Comparison of ENCODE assay signal across 16 cellular contexts in genomic region chr3:45861043-45861846, GRCh38. TPM values are rescaled to one million over a fixed set of nuclear protein-coding genes. Genes with fewer than 3 reads are reported as not detected.
DNase-seq lines count a peak whose midpoint lies in the region; ATAC-seq, FAIRE-seq and TF ChIP-seq lines count a peak whose summit lies in the region.
"Had no signal": no experiment of that assay in that cellular context is flagged by ENCODE, and none has a peak within 500 bp of the region (broad histone marks: within the 10 kb centered on the region; RNA-seq: fewer than 3 reads in every experiment).

No MANE protein-coding gene starts in this region.

- TF ChIP-seq POLR2A in GM12892 (IDR thresholded peaks at IDR 0.05; ENCODE audit: low read depth, low read length) = no peak
- TF ChIP-seq POLR2A in K562 (conservative IDR thresholded peaks at IDR 0.05) = no peak

- POLR2A ChIA-PET in K562 (lab: Yijun Ruan, JAX) = interaction anchor here (0.6 to 1.4 kb wide), 3 partner anchors 7 to 37 kb away, joined by 3 to 6 read pairs (median 4); partner anchors contain the start of gene LZTFL1

- CTCF ChIA-PET in K562 (lab: Yijun Ruan, JAX; ENCODE audit: low intra/inter-chr PET ratio) = no interaction called here

- no peak for DNase-seq in GM12892 (ENCODE audit: insufficient read length)
- DNase-seq in K562 (ENCODE audit: extremely low read depth in 1 of 4, low spot score in 3 of 4) = no peak
- no peak for DNase-seq in NCI-H524 treated with DMSO at 0.1 percent for 48 hours (lab: John Stamatoyannopoulos, UW)
- no peak for DNase-seq in H7
- no peak for DNase-seq in NK-92 treated with Interleukin-12 subunit alpha and Interleukin-12 subunit beta, amount 100 ng/mL, for 24 hours (lab: John Stamatoyannopoulos, UW)
- DNase-seq in SKM-1 (lab: John Stamatoyannopoulos, UW; ENCODE audit: unreplicated experiment) = no peak
- DNase-seq: body of pancreas; CD4-positive, alpha-beta T cell; endodermal cell; glutamatergic neuron; NCI-H2171; stimulated activated naive CD4-positive, alpha-beta T cell treated with Interleukin-2 at 50 U/mL for 16 hours had no signal

- H3K27ac ChIP-seq in K562 (ENCODE audit: extremely low read depth, low read depth, low read length) = no peak overlapping the region
- H3K27ac ChIP-seq: body of pancreas had no signal

- FAIRE-seq in GM12892 (lab: Jason Lieb, UNC) = peak; percentile 81
- FAIRE-seq in K562 (lab: Jason Lieb, UNC) = no peak
- FAIRE-seq: RCC 7860 had no signal

- peaks cover 4% of the 10 kb centered on the region for H3K9me3 ChIP-seq in K562 (replicated peaks; ENCODE audit: control insufficient read depth, insufficient read depth, low read depth, low read length)
- H3K9me3 ChIP-seq: body of pancreas had no signal

- 28% methylated on average over 8 of the region's 8 CpGs for WGBS in K562 (ENCODE audit: insufficient coverage, low coverage, missing lambda C conversion rate)

- no peak overlapping the region; the same call in 1 of the 2 replicates for H3K4me2 ChIP-seq in K562 (ENCODE audit: insufficient read depth, low read length)

- no peak overlapping the region for H3K9ac ChIP-seq in K562 (ENCODE audit: insufficient read depth in 1 of 2, low read depth in 2 of 2, low read length in 2 of 2)

- no peaks in the 10 kb centered on the region for H3K9me1 ChIP-seq in K562 (ENCODE audit: control insufficient read depth, insufficient read depth, low read length)

- H2AFZ ChIP-seq in K562 (ENCODE audit: low read depth, low read length) = peak overlapping the region; percentile 47; the same call in 1 of the 2 replicates

- no peaks in the 10 kb centered on the region for H4K20me1 ChIP-seq in K562 (replicated peaks; ENCODE audit: control insufficient read depth, insufficient read depth, low read length)

- TF ChIP-seq EP300 in K562 (IDR thresholded peaks at IDR 0.05; ENCODE audit: low read length) = no peak

- H3K27me3 ChIP-seq in K562 (ENCODE audit: control insufficient read depth in 2 of 2, insufficient read depth in 2 of 2, low read length in 2 of 2) (peaks cover 0 to 2% of the 10 kb centered on the region in 2 experiments; a peak in 1 of 5 replicates), H7 (ENCODE audit: control insufficient read depth, insufficient read depth, low read length) (no peaks in the 10 kb centered on the region)
- H3K27me3 ChIP-seq: body of pancreas had no signal

- TF ChIP-seq RAD21 in K562 (CRISPR knock-in tag; conservative IDR thresholded peaks at IDR 0.05 in 1 of 2, IDR thresholded peaks at IDR 0.05 in 1 of 2) = no peak

- peaks cover 0 to 29% of the 10 kb centered on the region in 2 experiments; a peak in 2 of 5 replicates for H3K4me1 ChIP-seq in K562 (replicated peaks in 1 of 2; ENCODE audit: control insufficient read depth in 2 of 2, insufficient read depth in 2 of 2, low read length in 2 of 2)
- H3K4me1 ChIP-seq: body of pancreas had no signal

- H3K4me3 ChIP-seq in K562 (no peak overlapping the region), H7 (ENCODE audit: insufficient read depth, low read depth, low read length) (no peak overlapping the region)
- H3K4me3 ChIP-seq: body of pancreas had no signal

- BruUV-seq in K562 (replicated peaks; lab: Mats Ljungman, UMichigan) = no TSS peak

- TF ChIP-seq CTCF in K562 (IDR thresholded peaks at IDR 0.05 in 2 of 3, conservative IDR thresholded peaks at IDR 0.05 in 1 of 3; ENCODE audit: insufficient read depth in 2 of 3, low read depth in 1 of 3, low read length in 3 of 3) = no peak

- H3K79me2 ChIP-seq in K562 (ENCODE audit: control insufficient read depth, insufficient read depth, low read length) = no peaks in the 10 kb centered on the region

- intact Hi-C loops in K562 (cut with micrococcal nuclease) = no loop called here

- peak; percentile 54 for ATAC-seq in GM19324 (IDR thresholded peaks at IDR 0.05; ENCODE audit: low FRiP score, unreplicated experiment)
- ATAC-seq in HG03196 (IDR thresholded peaks at IDR 0.05; ENCODE audit: unreplicated experiment) = peak; percentile 47
- no peak for ATAC-seq in K562
- ATAC-seq: body of pancreas had no signal

- in situ Hi-C loops in K562 (cut with MboI) = no loop called here

- H3K36me3 ChIP-seq in K562 (ENCODE audit: control insufficient read depth, insufficient read depth, low read length) = no peaks in the 10 kb centered on the region
- no peaks in the 10 kb centered on the region for H3K36me3 ChIP-seq in H7 (replicated peaks; ENCODE audit: control insufficient read depth, insufficient read depth, low read length)

TF ChIP-seq in K562, 482 proteins besides CTCF, POLR2A, EP300 and RAD21 (continues in another document):
- TF ChIP-seq PML (IDR thresholded peaks at IDR 0.05; ENCODE audit: low read length) (no peak), HDAC8 (tag; IDR thresholded peaks at IDR 0.05) (no peak), RBBP5 (IDR thresholded peaks at IDR 0.05; ENCODE audit: borderline replicate concordance, insufficient read depth, low read length, poor library complexity, severe bottlenecking) (no peak), SMARCC2 (IDR thresholded peaks at IDR 0.05; ENCODE audit: low read depth) (no peak), HDGF (IDR thresholded peaks at IDR 0.05) (no peak), HMBOX1 (IDR thresholded peaks at IDR 0.05) (no peak), HNRNPK (IDR thresholded peaks at IDR 0.05; ENCODE audit: low read depth, low read length, poor library complexity, severe bottlenecking) (no peak), MTA3 (IDR thresholded peaks at IDR 0.05; ENCODE audit: borderline replicate concordance) (no peak), FOXJ3 (CRISPR knock-in tag; IDR thresholded peaks at IDR 0.05) (no peak), U2AF1 (optimal IDR thresholded peaks at IDR 0.05; ENCODE audit: low read depth, low read length) (no peak), GATAD2A (IDR thresholded peaks at IDR 0.05) (no peak), XRCC3 (IDR thresholded peaks at IDR 0.05) (no peak), THRAP3 (IDR thresholded peaks at IDR 0.05; ENCODE audit: borderline replicate concordance) (no peak), ZNF212 (CRISPR knock-in tag; IDR thresholded peaks at IDR 0.05) (no peak)

RNA-seq across cellular contexts. Expression of gene LZTFL1, which starts 19.3 kb away (rescaled TPM):
- polyA plus RNA-seq in GM12892 (2012; ENCODE audit: missing spikeins) = 12.1 TPM
- total RNA-seq in K562 (2011; cell fraction: chromatin; rRNA removed; ENCODE audit: low replicate concordance) = 9.0 and 14.3 TPM in 2 replicates
- 3.3 TPM in 2 replicates for total RNA-seq in K562 (2011; cell fraction: nucleolus; rRNA removed)
- total RNA-seq in K562 (2011; cell fraction: nucleoplasm; rRNA removed) = 5.9 and 10.1 TPM in 2 replicates
- 10.0 and 11.7 TPM in 2 replicates for total RNA-seq in K562 (2014; rRNA removed)
- total RNA-seq in K562 (2014; rRNA removed; fragmentation: Illumina TruSeq; extraction: Trizol) = 13.9 and 15.4 TPM in 2 replicates
- 11.0 and 13.1 TPM in 2 replicates for total RNA-seq in K562 (2015; rRNA removed; fragmentation: Illumina TruSeq; extraction: Trizol)
- total RNA-seq in K562 (2021) = 15.3 TPM in 2 replicates
- polyA plus RNA-seq in K562 (2011; rRNA removed) = 30.2 and 33.7 TPM in 2 replicates
- 8.8 and 17.2 TPM in 2 replicates for polyA plus RNA-seq in K562 (2011; cell fraction: cytosol; rRNA removed)
- 13.9 and 31.2 TPM in 2 replicates for polyA plus RNA-seq in K562 (2011; cell fraction: nucleus; rRNA removed)
- 10.9 and 29.7 TPM in 2 replicates for polyA plus RNA-seq in K562 (2012)
- polyA plus RNA-seq in K562 (2014; fragmentation: Illumina TruSeq; extraction: Trizol) = 21.1 and 21.8 TPM in 2 replicates
- 10 to 100 TPM; 10.7 to 17.3 TPM for polyA plus RNA-seq in K562 (2014; fragmentation: Nextera tagmentation; extraction: Ambion mirVana)
- 15.1 and 15.8 TPM in 2 replicates for polyA plus RNA-seq in K562 (2014; rRNA removed)
- 17.5 and 22.8 TPM in 2 replicates for polyA minus RNA-seq in K562 (2011; rRNA and poly(A)+ RNA removed)
- 7.3 and 12.4 TPM in 2 replicates for polyA minus RNA-seq in K562 (2011; cell fraction: cytosol; rRNA and poly(A)+ RNA removed)
- 4.8 and 10.7 TPM in 2 replicates for polyA minus RNA-seq in K562 (2011; cell fraction: nucleus; rRNA and poly(A)+ RNA removed)
- total RNA-seq in H7 (2014; rRNA removed; shearing (Covaris generic)) = 6.5 and 6.8 TPM in 2 replicates

RNA-seq across cellular contexts. Expression of gene CCR9, which starts 25.1 kb away (rescaled TPM):
- 0.19 TPM for polyA plus RNA-seq in GM12892 (2012; ENCODE audit: missing spikeins)
- total RNA-seq in K562 (2011; cell fraction: chromatin; rRNA removed; ENCODE audit: low replicate concordance) = not detected in 2 replicates
- not detected in 2 replicates for total RNA-seq in K562 (2011; cell fraction: nucleolus; rRNA removed)
- not detected in 2 replicates for total RNA-seq in K562 (2011; cell fraction: nucleoplasm; rRNA removed)
- total RNA-seq in K562 (2014; rRNA removed) = not detected in 2 replicates
- not detected in 2 replicates for total RNA-seq in K562 (2014; rRNA removed; fragmentation: Illumina TruSeq; extraction: Trizol)
- total RNA-seq in K562 (2015; rRNA removed; fragmentation: Illumina TruSeq; extraction: Trizol) = not detected in 2 replicates
- total RNA-seq in K562 (2021) = not detected in 2 replicates
- polyA plus RNA-seq in K562 (2011; rRNA removed) = not detected in 2 replicates
- not detected in 2 replicates for polyA plus RNA-seq in K562 (2011; cell fraction: cytosol; rRNA removed)
- polyA plus RNA-seq in K562 (2011; cell fraction: nucleus; rRNA removed) = not detected in 2 replicates
- polyA plus RNA-seq in K562 (2012) = 0.07 TPM in 1 of 2 replicates, not detected in the other
- polyA plus RNA-seq in K562 (2014; fragmentation: Illumina TruSeq; extraction: Trizol) = not detected in 2 replicates
- not detected for polyA plus RNA-seq in K562 (2014; fragmentation: Nextera tagmentation; extraction: Ambion mirVana)
- polyA plus RNA-seq in K562 (2014; rRNA removed) = not detected in 2 replicates
- polyA minus RNA-seq in K562 (2011; rRNA and poly(A)+ RNA removed) = not detected in 2 replicates
- not detected in 2 replicates for polyA minus RNA-seq in K562 (2011; cell fraction: cytosol; rRNA and poly(A)+ RNA removed)
- polyA minus RNA-seq in K562 (2011; cell fraction: nucleus; rRNA and poly(A)+ RNA removed) = not detected in 2 replicates
- not detected in 2 replicates for total RNA-seq in H7 (2014; rRNA removed; shearing (Covaris generic))
- total RNA-seq: body of pancreas, endodermal cell, LHCN-M2 had no signal
